In the genomic region with DNA sequence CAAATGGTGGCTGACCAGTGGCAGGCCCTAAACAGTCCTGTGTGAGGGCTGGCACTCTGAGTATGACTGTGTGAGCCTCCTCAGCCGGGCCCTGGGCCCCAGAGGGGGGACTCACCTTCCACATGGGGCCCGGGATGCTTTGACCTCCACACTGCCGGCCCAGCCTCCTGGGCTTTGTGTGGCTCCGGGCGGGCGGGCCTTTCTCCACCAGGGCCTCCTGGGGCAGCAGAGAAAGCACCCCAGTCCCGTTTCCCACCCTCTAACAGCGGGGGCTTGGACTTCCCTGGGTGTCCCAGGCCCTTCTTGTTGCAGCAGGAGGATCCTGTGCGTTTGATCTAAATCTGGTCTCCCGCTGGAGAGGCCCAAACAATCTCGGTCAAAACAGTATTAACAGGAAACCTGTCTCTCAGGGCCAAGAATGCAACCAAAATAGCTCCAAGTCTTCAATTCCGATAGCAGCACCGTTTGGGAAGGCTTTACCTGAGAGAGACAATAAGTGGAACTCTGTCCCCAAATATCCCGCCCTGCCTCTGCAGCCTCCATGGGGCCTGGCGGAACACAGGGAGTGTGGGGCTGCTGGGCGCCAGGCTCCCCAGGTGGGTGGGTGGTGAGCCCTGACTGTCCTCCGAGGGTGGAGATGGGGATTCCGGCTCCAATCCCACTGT, we compare ENCODE assay signal across 16 cellular contexts.
A peak's percentile ranks its signal among the peaks of the same experiment; 100 is the strongest.
DNase-seq lines count a peak whose midpoint lies in the region; ATAC-seq and TF ChIP-seq lines count a peak whose summit lies in the region.
"Had no signal": no experiment of that assay in that cellular context is flagged by ENCODE, and none has a peak within 500 bp of the region (broad histone marks: within the 10 kb centered on the region; RNA-seq: fewer than 3 reads in every experiment).

No MANE protein-coding gene starts in this region.

- H4K91ac ChIP-seq in neuronal stem cell (ENCODE audit: low read depth, low read length, poor library complexity) = no peak overlapping the region

- H3K79me1 ChIP-seq in neuronal stem cell (ENCODE audit: low read depth, low read length) = no peaks in the 10 kb centered on the region

- H3K4me1 Mint-ChIP-seq in MCF 10A (ENCODE audit: insufficient read depth, unreplicated experiment) = no peaks in the 10 kb centered on the region
- H3K4me1 Mint-ChIP-seq: CD4-positive, alpha-beta memory T cell had no signal

- H3K36me3 Mint-ChIP-seq in MCF 10A (ENCODE audit: insufficient read depth, unreplicated experiment) = no peaks in the 10 kb centered on the region
- H3K36me3 Mint-ChIP-seq: CD14-positive monocyte; CD4-positive, alpha-beta memory T cell had no signal

- H2BK12ac ChIP-seq in neuronal stem cell (ENCODE audit: low read length) = no peak overlapping the region

- ATAC-seq in heart right ventricle (peak in 7 of 8 donors; percentile 24 to 84 (median 50)), Right ventricle myocardium inferior (no peak)

- BruUV-seq in MCF 10A (replicated peaks; lab: Mats Ljungman, UMichigan) = no TSS peak

- no peak overlapping the region for H3K4me3 Mint-ChIP-seq in MCF 10A (ENCODE audit: unreplicated experiment)
- H3K4me3 Mint-ChIP-seq: CD14-positive monocyte; CD4-positive, alpha-beta memory T cell had no signal

- H3K4me3 ChIP-seq in heart right ventricle (no peak overlapping the region), H7 (ENCODE audit: insufficient read depth, low read depth, low read length) (no peak overlapping the region), neuronal stem cell (ENCODE audit: low read length in 2 of 2) (no peak overlapping the region), thyroid gland (replicated peaks in 1 of 3) (no peak overlapping the region), osteoblast (ENCODE audit: insufficient read depth, low read length) (no peak overlapping the region)
- H3K4me3 ChIP-seq: BLaER1, HAP-1 had no signal

- no peaks in the 10 kb centered on the region for H4K20me1 ChIP-seq in osteoblast (ENCODE audit: insufficient read depth, low read length)
- H4K20me1 ChIP-seq: BLaER1 had no signal

- no peak overlapping the region for H3K23ac ChIP-seq in neuronal stem cell (ENCODE audit: low read depth, low read length, poor library complexity)

- TF ChIP-seq POLR2A in thyroid gland (IDR thresholded peaks at IDR 0.05) = no peak

- H3K9me3 ChIP-seq in heart right ventricle = no peaks in the 10 kb centered on the region
- peaks cover 0 to 2% of the 10 kb centered on the region in 2 donors for H3K9me3 ChIP-seq in neuronal stem cell (replicated peaks in 1 of 2; ENCODE audit: control insufficient read depth in 2 of 2, insufficient read depth in 1 of 2, low read depth in 1 of 2, low read length in 2 of 2)
- no peaks in the 10 kb centered on the region for H3K9me3 ChIP-seq in thyroid gland
- H3K9me3 ChIP-seq in osteoblast (ENCODE audit: low read depth, low read length) = no peaks in the 10 kb centered on the region
- H3K9me3 ChIP-seq: BLaER1, HAP-1 had no signal

- no peaks in the 10 kb centered on the region for H3K79me2 ChIP-seq in osteoblast (ENCODE audit: insufficient read depth, low read length)

- no peak overlapping the region for H3K4ac ChIP-seq in neuronal stem cell (ENCODE audit: low read length)

- H3K27ac Mint-ChIP-seq in MCF 10A (ENCODE audit: low read depth, unreplicated experiment) = no peak overlapping the region
- H3K27ac Mint-ChIP-seq: CD14-positive monocyte; CD4-positive, alpha-beta memory T cell had no signal

- H3K36me3 ChIP-seq in heart right ventricle (no peaks in the 10 kb centered on the region), H7 (replicated peaks; ENCODE audit: control insufficient read depth, insufficient read depth, low read length) (no peaks in the 10 kb centered on the region), neuronal stem cell (replicated peaks in 1 of 2; ENCODE audit: control insufficient read depth in 2 of 2, insufficient read depth in 2 of 2, low read length in 2 of 2) (no peaks in the 10 kb centered on the region), thyroid gland (no peaks in the 10 kb centered on the region), osteoblast (ENCODE audit: insufficient read depth, low read length) (no peaks in the 10 kb centered on the region)
- H3K36me3 ChIP-seq: BLaER1, HAP-1 had no signal

- H2BK120ac ChIP-seq in neuronal stem cell (ENCODE audit: low read depth, low read length) = no peak overlapping the region

- peak overlapping the region in 7 of 10 donors; percentile 4 to 89 (median 49) for H3K27ac ChIP-seq in heart right ventricle
- no peak overlapping the region for H3K27ac ChIP-seq in neuronal stem cell (replicated peaks; ENCODE audit: low read length)
- no peak overlapping the region for H3K27ac ChIP-seq in thyroid gland
- H3K27ac ChIP-seq in osteoblast (ENCODE audit: low read depth, low read length) = no peak overlapping the region
- H3K27ac ChIP-seq: BLaER1 had no signal

- H3K4me2 ChIP-seq in neuronal stem cell (ENCODE audit: insufficient read depth, low read length, poor library complexity, severe bottlenecking) (no peak overlapping the region), osteoblast (ENCODE audit: insufficient read depth, low read length) (no peak overlapping the region)
- H3K4me2 ChIP-seq: BLaER1 had no signal

- H4K8ac ChIP-seq in neuronal stem cell (ENCODE audit: low read depth, low read length) = no peak overlapping the region

- H3K14ac ChIP-seq in neuronal stem cell (ENCODE audit: low read length) = no peak overlapping the region

- no peak overlapping the region for H3K9ac ChIP-seq in neuronal stem cell (ENCODE audit: low read depth, low read length, poor library complexity)
- H3K9ac ChIP-seq: BLaER1 had no signal

- H3K4me1 ChIP-seq in heart right ventricle = peaks cover 0 to 22% (median 3%) of the 10 kb centered on the region in 9 donors
- H3K4me1 ChIP-seq in neuronal stem cell (ENCODE audit: control insufficient read depth in 2 of 2, insufficient read depth in 1 of 2, low read depth in 1 of 2, low read length in 2 of 2) = no peaks in the 10 kb centered on the region
- no peaks in the 10 kb centered on the region for H3K4me1 ChIP-seq in thyroid gland
- no peaks in the 10 kb centered on the region for H3K4me1 ChIP-seq in osteoblast (ENCODE audit: insufficient read depth, low read length)
- H3K4me1 ChIP-seq: BLaER1, HAP-1 had no signal

- CTCF ChIA-PET in MCF 10A (lab: Yijun Ruan, JAX) = no interaction called here

- H3K18ac ChIP-seq in neuronal stem cell (ENCODE audit: low read length) = peak overlapping the region; percentile 68

- H3K27me3 Mint-ChIP-seq in MCF 10A (ENCODE audit: insufficient read depth, unreplicated experiment) = peaks cover 15% of the 10 kb centered on the region
- H3K27me3 Mint-ChIP-seq: CD4-positive, alpha-beta memory T cell had no signal

- intact Hi-C loops in heart right ventricle (cut with DNase I) = loop anchor here in 1 of 10 donors (5.0 kb wide), 1 partner anchor 56 kb away; no protein-coding TSS in a partner anchor
- intact Hi-C loops in Right ventricle myocardium inferior (cut with DNase I) = no loop called here
- intact Hi-C loops in thyroid gland (cut with DNase I) = no loop called here
- intact Hi-C loops in MCF 10A (cut with micrococcal nuclease) = no loop called here

- peak overlapping the region; percentile 58 for H2AK5ac ChIP-seq in neuronal stem cell (ENCODE audit: low read depth, low read length)

- H2AFZ ChIP-seq in neuronal stem cell (ENCODE audit: low read length) = no peak overlapping the region
- H2AFZ ChIP-seq in osteoblast (ENCODE audit: low read length) = no peak overlapping the region

- DNase-seq in heart right ventricle (peak in 1 of 2 donors; percentile 38), Right ventricle myocardium inferior (ENCODE audit: missing footprints) (no peak), H7 (peak; percentile 41), neuronal stem cell (ENCODE audit: low spot score) (no peak), thyroid gland (no peak), MCF 10A (ENCODE audit: unreplicated experiment) (no peak), osteoblast (ENCODE audit: insufficient read length, low spot score, missing footprints) (no peak)
- DNase-seq: 8988T, Calu3, DMS79 treated with DMSO at 0.1 percent for 48 hours, GF-D8, GOT3 had no signal

- H3K27me3 ChIP-seq in heart right ventricle = no peaks in the 10 kb centered on the region
- 0 out of 2 replicates have a peak, but pooled peaks cover 2% of the 10 kb centered on the region for H3K27me3 ChIP-seq in H7 (ENCODE audit: control insufficient read depth, insufficient read depth, low read length)
- no peaks in the 10 kb centered on the region for H3K27me3 ChIP-seq in neuronal stem cell (ENCODE audit: control insufficient read depth in 3 of 3, insufficient read depth in 3 of 3, low read depth in 1 of 3, low read length in 3 of 3)
- H3K27me3 ChIP-seq in thyroid gland = no peaks in the 10 kb centered on the region
- H3K27me3 ChIP-seq in osteoblast (ENCODE audit: insufficient read depth, low read length) = peaks cover 2% of the 10 kb centered on the region
- H3K27me3 ChIP-seq: BLaER1 had no signal

- H3K9me3 Mint-ChIP-seq in MCF 10A (ENCODE audit: unreplicated experiment) = peaks cover 5% of the 10 kb centered on the region
- H3K9me3 Mint-ChIP-seq: CD4-positive, alpha-beta memory T cell had no signal

- TF ChIP-seq CTCF in heart right ventricle (IDR thresholded peaks at IDR 0.05) = no peak
- TF ChIP-seq CTCF in thyroid gland (IDR thresholded peaks at IDR 0.05) = no peak
- no peak for TF ChIP-seq CTCF in MCF 10A (IDR thresholded peaks at IDR 0.05; ENCODE audit: unreplicated experiment)
- no peak for TF ChIP-seq CTCF in osteoblast (IDR thresholded peaks at IDR 0.05; ENCODE audit: extremely low read depth, low read depth, low read length)

- WGBS in heart right ventricle, 2 donors = 74 to 78% methylated on average over 18 of the region's 18 CpGs
- WGBS in neuronal stem cell (ENCODE audit: extremely low coverage in 2 of 2, insufficient read length in 2 of 2, insufficient replicate concordance in 1 of 2), 2 donors = no CpG with 5 or more reads among the region's 18 CpGs
- 80 to 91% methylated on average over 10 to 12 of the region's 18 CpGs for WGBS in thyroid gland, 2 donors

- no peak overlapping the region for H2BK5ac ChIP-seq in neuronal stem cell (ENCODE audit: low read length)

- no peak overlapping the region for H2BK15ac ChIP-seq in neuronal stem cell (ENCODE audit: low read length)

- POLR2A ChIA-PET in MCF 10A (lab: Yijun Ruan, JAX) = no interaction called here

Comparison
In these comparisons a context has a peak if more than half of its experiments do, and no peak if none do; other contexts are left out.
1. H3K27ac ChIP-seq: peak in heart right ventricle (7 of 10); none in neuronal stem cell (single experiment), thyroid gland (0 of 3) and osteoblast (single experiment).